ENCODE assay signal across 8 cellular contexts in genomic region chr3:49020335-49021212, GRCh38. TPM values are rescaled to one million over a fixed set of nuclear protein-coding genes. Genes with fewer than 3 reads are reported as not detected.
DNase-seq lines count a peak whose midpoint lies in the region; ATAC-seq, FAIRE-seq and TF ChIP-seq lines count a peak whose summit lies in the region.

No MANE protein-coding gene starts in this region.

- peak overlapping the region; percentile 97 for H3K9ac ChIP-seq in skeletal muscle satellite cell (ENCODE audit: low read depth, low read length)

- peak; percentile 7 for ATAC-seq in GM19467 (IDR thresholded peaks at IDR 0.05; ENCODE audit: unreplicated experiment)

- DNase-seq in MV-4-11 (lab: John Stamatoyannopoulos, UW), result peak; percentile 61
- DNase-seq in NCI-H2171 treated with DMSO at 0.1 percent for 48 hours (lab: John Stamatoyannopoulos, UW), result no peak
- DNase-seq in frontal cortex (ENCODE audit: low spot score in 2 of 2), result no peak

- H3K36me3 ChIP-seq in DOHH2 (ENCODE audit: control insufficient read depth, low read length), result peaks cover 65% of the 10 kb centered on the region
- H3K36me3 ChIP-seq in skeletal muscle satellite cell (ENCODE audit: insufficient read depth, low read length), result peaks cover 40% of the 10 kb centered on the region

- peak overlapping the region; percentile 92 for H3K27ac ChIP-seq in DOHH2 (ENCODE audit: low read depth, low read length)
- peak overlapping the region; percentile 96 for H3K27ac ChIP-seq in angular gyrus (ENCODE audit: low read depth, low read length)

- H4K20me1 ChIP-seq in DOHH2 (ENCODE audit: control insufficient read depth, insufficient read depth, low read depth, low read length), result no peaks in the 10 kb centered on the region

- H3K4me3 ChIP-seq in DOHH2 (ENCODE audit: low read length) (peak overlapping the region; percentile 92), iPS-11a (ENCODE audit: low read depth, low read length) (peak overlapping the region; percentile 98), skeletal muscle satellite cell (ENCODE audit: low read length) (peak overlapping the region; percentile 95)

- H3K9me3 ChIP-seq in DOHH2 (ENCODE audit: control insufficient read depth, insufficient read depth, low read length) (no peaks in the 10 kb centered on the region), skeletal muscle satellite cell (replicated peaks; ENCODE audit: low read length) (no peaks in the 10 kb centered on the region)

- no peaks in the 10 kb centered on the region for H3K27me3 ChIP-seq in DOHH2 (ENCODE audit: control insufficient read depth, low read length)
- H3K27me3 ChIP-seq in skeletal muscle satellite cell (ENCODE audit: control insufficient read depth, insufficient read depth, low read length), result no peaks in the 10 kb centered on the region

- peak; percentile 13 for TF ChIP-seq CTCF in DOHH2 (IDR thresholded peaks at IDR 0.05; ENCODE audit: low read depth, low read length, poor library complexity, severe bottlenecking)

- H3K79me2 ChIP-seq in DOHH2 (ENCODE audit: control insufficient read depth, low read length), result peaks cover 59% of the 10 kb centered on the region

- peak overlapping the region; percentile 94 for H3K4me2 ChIP-seq in DOHH2 (ENCODE audit: low read length)
- H3K4me2 ChIP-seq in skeletal muscle satellite cell (ENCODE audit: low read length), result peak overlapping the region; percentile 97

- no peaks in the 10 kb centered on the region for H3K9me2 ChIP-seq in DOHH2 (replicated peaks; ENCODE audit: control insufficient read depth, low read length)

- peaks cover 28% of the 10 kb centered on the region for H3F3A ChIP-seq in DOHH2 (ENCODE audit: control insufficient read depth, insufficient read depth)

- peaks cover 50% of the 10 kb centered on the region for H3K4me1 ChIP-seq in DOHH2 (ENCODE audit: control insufficient read depth, low read length)
- peaks cover 41% of the 10 kb centered on the region for H3K4me1 ChIP-seq in skeletal muscle satellite cell (ENCODE audit: control insufficient read depth, insufficient read depth, low read length)

- FAIRE-seq in frontal cortex (lab: Jason Lieb, UNC), result no peak

RNA-seq across cellular contexts. Expression of gene NDUFAF3, which starts 1.3 kb away (rescaled TPM):
- 35.0 and 48.3 TPM in 2 replicates for total RNA-seq in skeletal muscle satellite cell (2012; rRNA removed)
- 31.8 TPM for total RNA-seq in frontal cortex

RNA-seq across cellular contexts. Expression of gene DALRD3, which starts 2.2 kb away (rescaled TPM):
- 42.8 and 47.2 TPM in 2 replicates for total RNA-seq in skeletal muscle satellite cell (2012; rRNA removed)
- total RNA-seq in frontal cortex, result 51.4 TPM

RNA-seq across cellular contexts. Expression of gene IMPDH2, which starts 8.6 kb away (rescaled TPM):
- total RNA-seq in skeletal muscle satellite cell (2012; rRNA removed), result 341 and 359 TPM in 2 replicates
- 190 TPM for total RNA-seq in frontal cortex

RNA-seq across cellular contexts. Expression of gene WDR6, which starts 13.4 kb away (rescaled TPM):
- total RNA-seq in skeletal muscle satellite cell (2012; rRNA removed), result 25.8 and 54.0 TPM in 2 replicates
- total RNA-seq in frontal cortex, result 111 TPM

RNA-seq across cellular contexts. Expression of gene P4HTM, which starts 30.5 kb away (rescaled TPM):
- total RNA-seq in skeletal muscle satellite cell (2012; rRNA removed), result 11.4 and 15.2 TPM in 2 replicates
- total RNA-seq in frontal cortex, result 53.8 TPM
